ENCODE assay signal across 8 cellular contexts in genomic region chr6:107634147-107635057, GRCh38.
DNase-seq lines count a peak whose midpoint lies in the region; ATAC-seq and TF ChIP-seq lines count a peak whose summit lies in the region.
"Had no signal": no experiment of that assay in that cellular context is flagged by ENCODE, and none has a peak within 500 bp of the region (broad histone marks: within the 10 kb centered on the region; RNA-seq: fewer than 3 reads in every experiment).

No MANE protein-coding gene starts in this region.

- ATAC-seq in left lung (no peak), gastrocnemius medialis (no peak)

- H3K9ac ChIP-seq in adipocyte (ENCODE audit: low read length): no peak overlapping the region
- H3K9ac ChIP-seq: parathyroid adenoma had no signal

- TF ChIP-seq CTCF in left lung (IDR thresholded peaks at IDR 0.05) (no peak), gastrocnemius medialis (IDR thresholded peaks at IDR 0.05 in 4 of 5, conservative IDR thresholded peaks at IDR 0.05 in 1 of 5) (no peak)

- in situ Hi-C loops in gastrocnemius medialis (cut with MboI; ENCODE audit: low sequenced_read_pairs in 4 of 4): no loop called here

- no peak for DNase-seq in adipocyte (ENCODE audit: low read depth)
- no peak for DNase-seq in SW 1271 (lab: John Stamatoyannopoulos, UW)
- no peak for DNase-seq in left lung
- DNase-seq in gastrocnemius medialis: no peak

- H3K36me3 ChIP-seq in adipocyte (ENCODE audit: control insufficient read depth, insufficient read depth, low read length, severe bottlenecking) (no peaks in the 10 kb centered on the region), left lung (no peaks in the 10 kb centered on the region), gastrocnemius medialis (no peaks in the 10 kb centered on the region)

- H3K9me3 Mint-ChIP-seq in IgD-negative memory B cell: no peaks in the 10 kb centered on the region
- H3K9me3 Mint-ChIP-seq in stimulated activated naive CD8-positive, alpha-beta T cell treated with anti-CD3 and anti-CD28 coated beads, Interleukin-15, Interleukin-2, amounts not matched to agents 100 ng/mL and 50 ng/mL, for 24 hours: no peaks in the 10 kb centered on the region

- peak overlapping the region; percentile 33 for H3K4me3 ChIP-seq in adipocyte (ENCODE audit: low read length)
- H3K4me3 ChIP-seq in iPS-11a (ENCODE audit: low read depth, low read length): peak overlapping the region; percentile 6
- H3K4me3 ChIP-seq in left lung: no peak overlapping the region
- no peak overlapping the region for H3K4me3 ChIP-seq in gastrocnemius medialis

- H3K4me1 Mint-ChIP-seq in IgD-negative memory B cell: peaks cover 7 to 24% (median 10%) of the 10 kb centered on the region in 3 donors
- H3K4me1 Mint-ChIP-seq in stimulated activated naive CD8-positive, alpha-beta T cell treated with anti-CD3 and anti-CD28 coated beads, Interleukin-15, Interleukin-2, amounts not matched to agents 100 ng/mL and 50 ng/mL, for 24 hours (ENCODE audit: low read depth): peaks cover 12% of the 10 kb centered on the region

- no peaks in the 10 kb centered on the region for H3K27me3 ChIP-seq in adipocyte (replicated peaks; ENCODE audit: control insufficient read depth, insufficient read depth, low read length)
- H3K27me3 ChIP-seq in left lung: peaks cover 0 to 56% of the 10 kb centered on the region in 2 donors
- H3K27me3 ChIP-seq in gastrocnemius medialis: no peaks in the 10 kb centered on the region

- peaks cover 20% of the 10 kb centered on the region for H3K27me3 Mint-ChIP-seq in IgD-negative memory B cell
- H3K27me3 Mint-ChIP-seq in stimulated activated naive CD8-positive, alpha-beta T cell treated with anti-CD3 and anti-CD28 coated beads, Interleukin-15, Interleukin-2, amounts not matched to agents 100 ng/mL and 50 ng/mL, for 24 hours: peaks cover 56% of the 10 kb centered on the region

- peak overlapping the region in 3 of 4 donors; percentile 74 to 89 (median 87) for H3K4me3 Mint-ChIP-seq in IgD-negative memory B cell
- H3K4me3 Mint-ChIP-seq in stimulated activated naive CD8-positive, alpha-beta T cell treated with anti-CD3 and anti-CD28 coated beads, Interleukin-15, Interleukin-2, amounts not matched to agents 100 ng/mL and 50 ng/mL, for 24 hours: peak overlapping the region; percentile 30

- peaks cover 5% of the 10 kb centered on the region for H3K36me3 Mint-ChIP-seq in IgD-negative memory B cell
- no peaks in the 10 kb centered on the region for H3K36me3 Mint-ChIP-seq in stimulated activated naive CD8-positive, alpha-beta T cell treated with anti-CD3 and anti-CD28 coated beads, Interleukin-15, Interleukin-2, amounts not matched to agents 100 ng/mL and 50 ng/mL, for 24 hours (ENCODE audit: low read depth)

- no peak overlapping the region for H3K27ac ChIP-seq in left lung
- no peak overlapping the region for H3K27ac ChIP-seq in gastrocnemius medialis
- H3K27ac ChIP-seq: parathyroid adenoma had no signal

- intact Hi-C loops in left lung (cut with DNase I) (no loop called here), gastrocnemius medialis (cut with DNase I; ENCODE audit: low total_unique reads) (no loop called here)

- H3K9me3 ChIP-seq in adipocyte (ENCODE audit: control insufficient read depth, low read length) (no peaks in the 10 kb centered on the region), left lung (no peaks in the 10 kb centered on the region), gastrocnemius medialis (no peaks in the 10 kb centered on the region)

- H3K4me1 ChIP-seq in adipocyte (ENCODE audit: control insufficient read depth, insufficient read depth, low read length) (peaks cover 9% of the 10 kb centered on the region), left lung (peaks cover 0 to 3% of the 10 kb centered on the region in 2 donors), gastrocnemius medialis (peaks cover 20 to 25% of the 10 kb centered on the region in 2 donors)

- no peak overlapping the region for H3K27ac Mint-ChIP-seq in IgD-negative memory B cell
- H3K27ac Mint-ChIP-seq in stimulated activated naive CD8-positive, alpha-beta T cell treated with anti-CD3 and anti-CD28 coated beads, Interleukin-15, Interleukin-2, amounts not matched to agents 100 ng/mL and 50 ng/mL, for 24 hours: no peak overlapping the region

- TF ChIP-seq POLR2A in gastrocnemius medialis (IDR thresholded peaks at IDR 0.05): no peak

Comparison
In these comparisons a context has a peak if more than half of its experiments do, and no peak if none do; other contexts are left out.
1. H3K4me3 ChIP-seq: peak in adipocyte (single experiment) and iPS-11a (single experiment); none in left lung (0 of 2) and gastrocnemius medialis (0 of 4).